ENCODE assay signal across 7 cellular contexts in genomic region chr9:128753627-128754026, GRCh38.
"Had no signal": no experiment of that assay in that cellular context is flagged by ENCODE, and none has a peak within 500 bp of the region (broad histone marks: within the 10 kb centered on the region; RNA-seq: fewer than 3 reads in every experiment).

No MANE protein-coding gene starts in this region.

- ATAC-seq: HepG2 had no signal

- DNase-seq: GM23248, GOT3, H7, HCEC 1CT, HFFc6, KBM-7 had no signal
